8 cellular contexts compared by ENCODE assay signal in genomic region chr13:81017525-81018152, GRCh38.
DNase-seq lines count a peak whose midpoint lies in the region; ATAC-seq and TF ChIP-seq lines count a peak whose summit lies in the region.

No MANE protein-coding gene starts in this region.

- H3K27me3 ChIP-seq in lung (ENCODE audit: control insufficient read depth, insufficient read depth), result no peaks in the 10 kb centered on the region

- no peaks in the 10 kb centered on the region for H3K36me3 ChIP-seq in lung (ENCODE audit: control insufficient read depth in 2 of 2, insufficient read depth in 2 of 2, low read length in 2 of 2)

- no peaks in the 10 kb centered on the region for H3K4me1 ChIP-seq in lung (ENCODE audit: control insufficient read depth in 2 of 2, insufficient read depth in 2 of 2, low read length in 2 of 2)

- DNase-seq in SIG-M5 treated with dmso at 0.1 percent for 504 hours (lab: John Stamatoyannopoulos, UW; ENCODE audit: unreplicated experiment) (peak; percentile 80), SIG-M5 (lab: John Stamatoyannopoulos, UW) (no peak), NCI-H748 (lab: John Stamatoyannopoulos, UW; ENCODE audit: unreplicated experiment) (peak; percentile 72), choroid plexus epithelial cell (ENCODE audit: low read depth) (peak; percentile 76), lung (ENCODE audit: low spot score) (no peak)
- DNase-seq in activated CD4-positive, CD25-positive, alpha-beta regulatory T cell treated with anti-CD3 and anti-CD28 coated beads, Interleukin-2, amount 50 U/mL, for 72 hours, result no peak

- WGBS in lung, 2 donors, result 25 to 28% methylated on average over 4 of the region's 4 CpGs

- peaks cover 0 to 4% of the 10 kb centered on the region in 2 donors for H3K9me3 ChIP-seq in lung (ENCODE audit: control insufficient read depth in 2 of 2, insufficient read depth in 1 of 2, low read length in 1 of 2)

- no peak overlapping the region for H3K27ac ChIP-seq in lung (ENCODE audit: low read depth in 1 of 2, low read length in 1 of 2)

- H3K4me3 ChIP-seq in choroid plexus epithelial cell (ENCODE audit: low read depth, low read length) (no peak overlapping the region), lung (no peak overlapping the region)

- TF ChIP-seq CTCF in choroid plexus epithelial cell (conservative IDR thresholded peaks at IDR 0.05; ENCODE audit: low read depth, low read length) (peak; percentile 61), lung (IDR thresholded peaks at IDR 0.05; ENCODE audit: control extremely low read depth, extremely low read depth) (peak; percentile 9)

- ATAC-seq in HG03432 (IDR thresholded peaks at IDR 0.05; ENCODE audit: unreplicated experiment) (peak; percentile 86), lung (ENCODE audit: insufficient read depth, low FRiP score) (peak; percentile 79), GM19395 (IDR thresholded peaks at IDR 0.05; ENCODE audit: unreplicated experiment) (no peak)

Comparison
In these comparisons a context has a peak if more than half of its experiments do, and no peak if none do; other contexts are left out.
1. DNase-seq: peak in SIG-M5 treated with dmso at 0.1 percent for 504 hours (single experiment), NCI-H748 (single experiment) and choroid plexus epithelial cell (single experiment); none in SIG-M5 (single experiment), lung (single experiment) and activated CD4-positive, CD25-positive, alpha-beta regulatory T cell treated with anti-CD3 and anti-CD28 coated beads, Interleukin-2, amount 50 U/mL, for 72 hours (single experiment).